ENCODE assay signal across 17 cellular contexts in the genomic region with DNA sequence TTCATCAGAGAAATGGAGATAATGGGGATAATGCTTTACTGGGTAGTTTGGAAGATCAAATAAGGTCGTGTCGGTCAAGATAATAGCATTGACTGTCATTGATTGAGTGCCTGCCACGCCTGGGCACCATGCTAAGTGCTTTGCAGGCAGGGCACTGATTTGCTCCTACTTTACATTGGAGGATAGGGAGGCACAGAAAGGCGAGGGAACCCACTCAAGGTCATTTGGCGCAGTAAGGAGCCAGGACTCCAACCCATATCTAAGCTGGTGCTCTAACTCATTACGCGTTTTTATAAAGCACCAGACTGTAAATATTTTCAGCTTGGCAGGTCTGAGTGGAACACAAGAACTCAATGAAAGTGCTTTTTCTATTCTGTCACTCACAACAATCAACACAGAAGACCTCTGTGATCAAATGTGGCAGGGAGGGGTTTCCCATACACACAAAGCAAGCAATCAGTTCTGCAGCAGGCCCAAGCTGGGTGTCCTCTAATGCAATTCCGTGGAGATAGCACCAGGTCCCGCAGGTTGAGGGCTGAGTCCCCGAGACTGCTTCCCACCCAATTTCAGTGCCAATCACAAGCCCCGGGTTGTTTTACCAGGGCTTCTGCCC.
"Had no signal": no experiment of that assay in that cellular context is flagged by ENCODE, and none has a peak within 500 bp of the region (broad histone marks: within the 10 kb centered on the region; RNA-seq: fewer than 3 reads in every experiment).

No MANE protein-coding gene starts in this region.

- H3K36me3 ChIP-seq: heart right ventricle, prostate gland, spleen, stomach, uterus had no signal

- H3K27ac Mint-ChIP-seq: activated naive CD8-positive, alpha-beta T cell; natural killer cell treated with Interleukin-12 subunit alpha and Interleukin-12 subunit beta and Interleukin-15 and Interleukin-18, amount 100 ng/mL, for 72 hours had no signal

- H3K4me1 ChIP-seq: body of pancreas, heart right ventricle, prostate gland, spleen, stomach, uterus had no signal

- H3K27ac ChIP-seq: body of pancreas, heart right ventricle, prostate gland, spleen, stomach, uterus had no signal

- H3K9me3 Mint-ChIP-seq: natural killer cell treated with Interleukin-12 subunit alpha and Interleukin-12 subunit beta and Interleukin-15 and Interleukin-18, amount 100 ng/mL, for 72 hours had no signal

- H3K4me3 Mint-ChIP-seq: activated naive CD8-positive, alpha-beta T cell; natural killer cell treated with Interleukin-12 subunit alpha and Interleukin-12 subunit beta and Interleukin-15 and Interleukin-18, amount 100 ng/mL, for 72 hours had no signal

- ATAC-seq: activated CD4-positive, CD25-positive, alpha-beta regulatory T cell treated with anti-CD3 and anti-CD28 coated beads, Interleukin-2, amount 50 U/mL, for 24 hours; body of pancreas; left colon; natural killer cell treated with Interleukin-12 subunit alpha and Interleukin-12 subunit beta and Interleukin-15 and Interleukin-18, amount 100 ng/mL, for 72 hours had no signal

- H3K9me3 ChIP-seq: body of pancreas, heart right ventricle, prostate gland, spleen, stomach, uterus had no signal

- H3K27me3 ChIP-seq: body of pancreas, spleen, stomach, uterus had no signal

- H3K4me3 ChIP-seq: body of pancreas, heart right ventricle, prostate gland, spleen, stomach, uterus had no signal

- DNase-seq: activated CD4-positive, alpha-beta T cell treated with anti-CD3 and anti-CD28 coated beads, Interleukin-2, amount 50 U/mL, for 1 hour; activated CD8-positive, alpha-beta memory T cell treated with anti-CD3 and anti-CD28 coated beads for 24 hours; activated gamma-delta T cell treated with Interleukin-2 at 50 U/mL for 16 hours; body of pancreas; cerebellar nuclear complex; effector memory CD4-positive, alpha-beta T cell; heart right ventricle; left colon; mesenchymal stem cell; occipital lobe; spleen; stomach; uterus had no signal

- H3K27me3 Mint-ChIP-seq: activated naive CD8-positive, alpha-beta T cell; natural killer cell treated with Interleukin-12 subunit alpha and Interleukin-12 subunit beta and Interleukin-15 and Interleukin-18, amount 100 ng/mL, for 72 hours had no signal
